ENCODE assay signal across 8 cellular contexts in the genomic region with DNA sequence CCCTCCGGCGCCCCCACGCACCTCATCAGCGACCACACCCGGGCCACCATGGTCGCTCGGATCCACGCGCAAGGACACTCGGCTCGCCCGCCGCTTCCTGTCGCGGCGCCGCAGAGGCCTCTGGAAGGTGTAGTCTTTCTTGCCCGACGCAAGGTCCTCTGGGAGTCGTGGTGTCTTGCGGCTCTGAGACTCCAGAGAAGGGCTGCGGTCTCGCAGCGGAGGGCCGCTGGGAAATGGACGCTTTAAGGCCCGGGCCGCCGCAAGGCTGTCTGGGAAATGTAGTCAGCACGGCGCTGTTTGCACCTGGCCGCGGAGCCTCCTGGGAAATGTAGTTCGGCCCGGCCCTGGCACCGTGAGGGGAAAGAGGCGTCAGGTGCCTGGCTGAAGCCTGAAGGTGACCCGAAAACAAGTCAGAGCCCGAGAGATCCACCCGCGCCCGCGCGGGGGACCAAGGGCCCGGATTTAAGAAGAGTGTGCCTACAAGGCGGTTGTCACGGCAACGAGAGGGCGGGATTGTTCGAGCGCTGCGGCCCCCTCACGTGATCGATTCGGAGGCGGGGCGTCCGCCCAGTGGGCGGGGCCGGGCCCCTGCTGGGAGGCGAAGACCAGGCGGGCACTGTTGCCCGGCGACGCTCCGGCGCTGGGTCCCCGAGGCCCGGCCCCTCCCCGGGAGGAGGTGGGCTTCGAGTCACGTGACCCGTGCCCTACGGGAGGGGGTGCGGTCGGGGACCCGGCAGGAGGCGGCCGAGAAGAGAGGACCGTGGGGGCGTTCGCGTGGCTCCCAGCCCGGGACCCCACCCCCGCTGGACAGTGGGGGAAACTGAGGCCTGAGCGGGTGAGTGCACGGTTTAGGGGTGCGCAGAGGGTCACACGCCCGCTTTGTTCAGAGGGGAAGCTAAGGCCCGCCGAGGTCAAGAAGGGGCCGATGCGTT.
DNase-seq lines count a peak whose midpoint lies in the region; ATAC-seq, FAIRE-seq and TF ChIP-seq lines count a peak whose summit lies in the region.

A gene with protein sequence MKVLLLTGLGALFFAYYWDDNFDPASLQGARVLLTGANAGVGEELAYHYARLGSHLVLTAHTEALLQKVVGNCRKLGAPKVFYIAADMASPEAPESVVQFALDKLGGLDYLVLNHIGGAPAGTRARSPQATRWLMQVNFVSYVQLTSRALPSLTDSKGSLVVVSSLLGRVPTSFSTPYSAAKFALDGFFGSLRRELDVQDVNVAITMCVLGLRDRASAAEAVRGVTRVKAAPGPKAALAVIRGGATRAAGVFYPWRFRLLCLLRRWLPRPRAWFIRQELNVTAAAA (plus strand): TSS at position 591 of the 932 bp plus-strand sequence. CDS start 3,806 bp downstream, outside the sequence.
A gene with protein sequence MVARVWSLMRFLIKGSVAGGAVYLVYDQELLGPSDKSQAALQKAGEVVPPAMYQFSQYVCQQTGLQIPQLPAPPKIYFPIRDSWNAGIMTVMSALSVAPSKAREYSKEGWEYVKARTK (minus strand): TSS at position 80 of the 932 bp plus-strand sequence. CDS start 30 bp downstream, at position 50.

- no peaks in the 10 kb centered on the region for H3K27me3 ChIP-seq in layer of hippocampus (ENCODE audit: control insufficient read depth, insufficient read depth, low read length)

- peak; percentile 92 for FAIRE-seq in colon (lab: Jason Lieb, UNC)

- TF ChIP-seq POLR2A in GM19193 (IDR thresholded peaks at IDR 0.05; ENCODE audit: extremely low read depth, insufficient read depth, insufficient read length) = peak; percentile 75

- DNase-seq in AML-193 (lab: John Stamatoyannopoulos, UW) (peak; percentile 98), NCI-H510A treated with DMSO at 0.1 percent for 48 hours (lab: John Stamatoyannopoulos, UW) (peak; percentile 98)
- DNase-seq in activated CD4-positive, alpha-beta T cell treated with anti-CD3 and anti-CD28 coated beads for 4 hours = peak; percentile 97 to 98
- peak; percentile 94 to 98 for DNase-seq in stimulated activated CD4-positive, alpha-beta T cell treated with anti-CD3 and anti-CD28 coated beads, Interleukin-1b, Interleukin-23, amount 100 ng/mL, for 4 hours (ENCODE audit: low read depth in 2 of 2)

- ATAC-seq in HG03439 (IDR thresholded peaks at IDR 0.05; ENCODE audit: unreplicated experiment) = peak; percentile 86

- H3K27ac ChIP-seq in layer of hippocampus (ENCODE audit: low read depth, low read length) = peak within 1 kb of the TSS; percentile 96

Comparison
In these comparisons a context has a peak if more than half of its experiments do, and no peak if none do; other contexts are left out.
1. Peak in every context shown above with its lines: DNase-seq, ATAC-seq and H3K27ac ChIP-seq.